In the genomic region with DNA sequence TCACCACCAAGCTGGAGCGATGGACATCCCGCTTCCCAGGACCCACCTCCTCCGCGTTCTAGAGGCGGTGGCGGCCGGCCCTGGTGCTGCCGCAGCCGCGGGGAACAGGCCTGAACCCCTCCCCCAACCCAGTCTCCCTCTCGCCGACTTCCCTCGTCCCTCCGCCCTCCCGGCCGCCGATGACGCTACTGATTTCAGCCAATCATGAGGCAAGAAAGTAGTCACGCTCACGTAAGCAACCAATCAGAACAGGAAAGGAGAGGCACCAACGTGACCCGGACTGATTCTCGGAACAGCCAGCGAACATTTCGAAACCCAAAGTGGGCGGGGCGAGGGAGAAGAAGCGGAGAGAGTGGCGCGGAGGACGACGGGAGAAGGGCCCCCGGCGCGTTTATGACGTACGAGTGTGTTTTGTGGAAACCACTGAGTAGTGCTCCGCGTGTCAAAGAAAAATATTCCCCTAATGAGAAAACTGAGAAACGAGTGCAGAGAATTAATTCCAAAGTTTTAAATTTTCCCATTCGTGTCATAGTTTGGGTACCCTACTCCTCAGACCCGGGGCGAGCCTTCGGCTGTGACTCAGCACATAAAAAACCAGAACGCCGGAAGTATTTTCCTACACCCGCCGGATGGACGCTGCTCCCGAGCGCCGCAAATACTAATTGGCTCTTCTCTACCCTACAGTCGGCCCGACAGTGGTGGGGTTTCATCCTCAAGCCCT, we compare ENCODE assay signal across 8 cellular contexts. TPM values are rescaled to one million over a fixed set of nuclear protein-coding genes. Genes with fewer than 3 reads are reported as not detected.
A peak's percentile ranks its signal among the peaks of the same experiment; 100 is the strongest.
DNase-seq lines count a peak whose midpoint lies in the region; ATAC-seq and TF ChIP-seq lines count a peak whose summit lies in the region.

A gene with protein sequence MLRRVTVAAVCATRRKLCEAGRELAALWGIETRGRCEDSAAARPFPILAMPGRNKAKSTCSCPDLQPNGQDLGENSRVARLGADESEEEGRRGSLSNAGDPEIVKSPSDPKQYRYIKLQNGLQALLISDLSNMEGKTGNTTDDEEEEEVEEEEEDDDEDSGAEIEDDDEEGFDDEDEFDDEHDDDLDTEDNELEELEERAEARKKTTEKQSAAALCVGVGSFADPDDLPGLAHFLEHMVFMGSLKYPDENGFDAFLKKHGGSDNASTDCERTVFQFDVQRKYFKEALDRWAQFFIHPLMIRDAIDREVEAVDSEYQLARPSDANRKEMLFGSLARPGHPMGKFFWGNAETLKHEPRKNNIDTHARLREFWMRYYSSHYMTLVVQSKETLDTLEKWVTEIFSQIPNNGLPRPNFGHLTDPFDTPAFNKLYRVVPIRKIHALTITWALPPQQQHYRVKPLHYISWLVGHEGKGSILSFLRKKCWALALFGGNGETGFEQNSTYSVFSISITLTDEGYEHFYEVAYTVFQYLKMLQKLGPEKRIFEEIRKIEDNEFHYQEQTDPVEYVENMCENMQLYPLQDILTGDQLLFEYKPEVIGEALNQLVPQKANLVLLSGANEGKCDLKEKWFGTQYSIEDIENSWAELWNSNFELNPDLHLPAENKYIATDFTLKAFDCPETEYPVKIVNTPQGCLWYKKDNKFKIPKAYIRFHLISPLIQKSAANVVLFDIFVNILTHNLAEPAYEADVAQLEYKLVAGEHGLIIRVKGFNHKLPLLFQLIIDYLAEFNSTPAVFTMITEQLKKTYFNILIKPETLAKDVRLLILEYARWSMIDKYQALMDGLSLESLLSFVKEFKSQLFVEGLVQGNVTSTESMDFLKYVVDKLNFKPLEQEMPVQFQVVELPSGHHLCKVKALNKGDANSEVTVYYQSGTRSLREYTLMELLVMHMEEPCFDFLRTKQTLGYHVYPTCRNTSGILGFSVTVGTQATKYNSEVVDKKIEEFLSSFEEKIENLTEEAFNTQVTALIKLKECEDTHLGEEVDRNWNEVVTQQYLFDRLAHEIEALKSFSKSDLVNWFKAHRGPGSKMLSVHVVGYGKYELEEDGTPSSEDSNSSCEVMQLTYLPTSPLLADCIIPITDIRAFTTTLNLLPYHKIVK (minus strand): TSS at position 112 of the 721 bp plus-strand sequence. CDS start 112 bp downstream, outside the sequence.

- no peak within 1 kb of the TSS for H3K4me3 Mint-ChIP-seq in CD4-positive, alpha-beta memory T cell
- H3K4me3 Mint-ChIP-seq in activated CD4-positive, alpha-beta memory T cell treated with anti-CD3 and anti-CD28 coated beads for 36 hours, result no peak within 1 kb of the TSS

- H3K4me1 Mint-ChIP-seq in CD4-positive, alpha-beta memory T cell, result peaks cover 0 to 25% (median 10%) of the 10 kb centered on the region in 4 donors
- peaks cover 33% of the 10 kb centered on the region for H3K4me1 Mint-ChIP-seq in activated CD4-positive, alpha-beta memory T cell treated with anti-CD3 and anti-CD28 coated beads for 36 hours (ENCODE audit: low read depth)

- WGBS in liver, result under 1% methylated on average over 54 of the region's 54 CpGs

- no peak for TF ChIP-seq CTCF in liver (IDR thresholded peaks at IDR 0.05; ENCODE audit: low read depth, low read length, missing input control)

- no peaks in the 10 kb centered on the region for H3K9me3 Mint-ChIP-seq in CD4-positive, alpha-beta memory T cell
- H3K9me3 Mint-ChIP-seq in activated CD4-positive, alpha-beta memory T cell treated with anti-CD3 and anti-CD28 coated beads for 36 hours, result no peaks in the 10 kb centered on the region

- H3K27ac Mint-ChIP-seq in CD4-positive, alpha-beta memory T cell, result no peak within 1 kb of the TSS
- no peak within 1 kb of the TSS for H3K27ac Mint-ChIP-seq in activated CD4-positive, alpha-beta memory T cell treated with anti-CD3 and anti-CD28 coated beads for 36 hours

- TF ChIP-seq RAD21 in liver (IDR thresholded peaks at IDR 0.05), result peak in 1 of 2 donors; percentile 24

- ATAC-seq in GM19455 (IDR thresholded peaks at IDR 0.05; ENCODE audit: unreplicated experiment), result peak; percentile 91

- DNase-seq in CD4-positive, alpha-beta memory T cell, result peak; percentile 99 to 100 (median 100)
- DNase-seq in HK-2 (ENCODE audit: unreplicated experiment) (peak; percentile 99), NCI-H82 treated with DMSO at 0.1 percent for 48 hours (lab: John Stamatoyannopoulos, UW; ENCODE audit: unreplicated experiment) (peak; percentile 100)
- DNase-seq in activated CD4-positive, alpha-beta memory T cell treated with anti-CD3 and anti-CD28 coated beads for 36 hours, result peak; percentile 100
- DNase-seq in stimulated activated CD4-positive, alpha-beta T cell treated with anti-CD3 and anti-CD28 coated beads, Interleukin-4, amount 100 ng/mL, for 24 hours, result peak; percentile 100

- intact Hi-C loops in CD4-positive, alpha-beta memory T cell (cut with micrococcal nuclease), result loop anchor here (1.0 to 5.0 kb wide), 8 partner anchors 150 to 1359 kb away; a partner anchor contains a TSS
- intact Hi-C loops in activated CD4-positive, alpha-beta memory T cell treated with anti-CD3 and anti-CD28 coated beads for 36 hours (cut with micrococcal nuclease), result loop anchor here (1.0 to 10.0 kb wide), 5 partner anchors 150 to 914 kb away; a partner anchor contains a TSS

- peak within 1 kb of the TSS; percentile 92 to 96 for H3K4me3 ChIP-seq in CD4-positive, alpha-beta memory T cell (ENCODE audit: low read length in 2 of 2)
- H3K4me3 ChIP-seq in duodenal mucosa (ENCODE audit: low read depth in 1 of 2, low read length in 2 of 2) (peak within 1 kb of the TSS; percentile 98 to 99), liver (ENCODE audit: low read depth in 1 of 3, low read length in 3 of 3) (peak within 1 kb of the TSS; percentile 82 to 98 (median 85))

- H3K27me3 Mint-ChIP-seq in CD4-positive, alpha-beta memory T cell, result peaks cover 11 to 12% of the 10 kb centered on the region in 2 donors
- peaks cover 6% of the 10 kb centered on the region for H3K27me3 Mint-ChIP-seq in activated CD4-positive, alpha-beta memory T cell treated with anti-CD3 and anti-CD28 coated beads for 36 hours

- H3K9ac ChIP-seq in duodenal mucosa (ENCODE audit: low read depth in 1 of 2, low read length in 2 of 2) (peak within 1 kb of the TSS; percentile 97 to 99), liver (ENCODE audit: low read depth in 1 of 2, low read length in 2 of 2) (peak within 1 kb of the TSS; percentile 97 to 99)

- H3K4me1 ChIP-seq in CD4-positive, alpha-beta memory T cell (ENCODE audit: insufficient read depth, low read length), result peaks cover 42% of the 10 kb centered on the region
- H3K4me1 ChIP-seq in duodenal mucosa (ENCODE audit: control insufficient read depth in 1 of 2, insufficient read depth in 2 of 2, low read length in 2 of 2) (peaks cover 23 to 29% of the 10 kb centered on the region in 2 donors), liver (ENCODE audit: control insufficient read depth in 4 of 4, insufficient read depth in 4 of 4, low read length in 3 of 4) (peaks cover 0 to 30% (median 19%) of the 10 kb centered on the region in 4 donors)

- CTCF ChIA-PET in CD4-positive, alpha-beta memory T cell (lab: Charles Lee; ENCODE audit: partially characterized antibody), result interaction anchor here (1.5 kb wide), 1 partner anchor 18 kb away, joined by 10 read pairs; no protein-coding TSS in a partner anchor
- CTCF ChIA-PET in activated CD4-positive, alpha-beta memory T cell treated with anti-CD3 and anti-CD28 coated beads for 36 hours (lab: Charles Lee), result interaction anchor here (1.3 to 1.5 kb wide), 2 partner anchors 18 to 807 kb away, joined by 3 to 5 read pairs; no protein-coding TSS in a partner anchor

- H3K36me3 Mint-ChIP-seq in CD4-positive, alpha-beta memory T cell, result peaks cover 0 to 5% of the 10 kb centered on the region in 2 donors
- H3K36me3 Mint-ChIP-seq in activated CD4-positive, alpha-beta memory T cell treated with anti-CD3 and anti-CD28 coated beads for 36 hours, result peaks cover 16% of the 10 kb centered on the region

- H3K27ac ChIP-seq in CD4-positive, alpha-beta memory T cell (ENCODE audit: low read depth, low read length), result peak within 1 kb of the TSS; percentile 94
- H3K27ac ChIP-seq in duodenal mucosa (ENCODE audit: low read depth, low read length) (peak within 1 kb of the TSS; percentile 96), liver (ENCODE audit: low read depth in 1 of 2, low read length in 2 of 2) (peak within 1 kb of the TSS; percentile 91 to 93)

- H3K9me3 ChIP-seq in CD4-positive, alpha-beta memory T cell (ENCODE audit: control insufficient read depth in 1 of 2, low read length in 2 of 2), result no peaks in the 10 kb centered on the region
- no peaks in the 10 kb centered on the region for H3K9me3 ChIP-seq in duodenal mucosa (ENCODE audit: control insufficient read depth in 1 of 2, low read length in 2 of 2)
- no peaks in the 10 kb centered on the region for H3K9me3 ChIP-seq in liver (ENCODE audit: control insufficient read depth in 4 of 4, low read length in 3 of 4)

- POLR2A ChIA-PET in CD4-positive, alpha-beta memory T cell (lab: Charles Lee; ENCODE audit: partially characterized antibody), result interaction anchor here (0.6 to 2.3 kb wide), 11 partner anchors 9 to 674 kb away, joined by 3 to 13 read pairs (median 4); a partner anchor contains a TSS
- POLR2A ChIA-PET in activated CD4-positive, alpha-beta memory T cell treated with anti-CD3 and anti-CD28 coated beads for 36 hours (lab: Charles Lee), result interaction anchor here (1.1 to 1.3 kb wide), 2 partner anchors 10 to 155 kb away, joined by 3 to 5 read pairs; a partner anchor contains a TSS

- no peaks in the 10 kb centered on the region for H3K27me3 ChIP-seq in CD4-positive, alpha-beta memory T cell (ENCODE audit: insufficient read depth, low read length)
- peaks cover 4 to 6% of the 10 kb centered on the region in 2 donors for H3K27me3 ChIP-seq in duodenal mucosa (ENCODE audit: control insufficient read depth in 1 of 2, insufficient read depth in 2 of 2, low read length in 2 of 2)
- peaks cover 0 to 4% (median under 1%) of the 10 kb centered on the region in 4 donors for H3K27me3 ChIP-seq in liver (ENCODE audit: control insufficient read depth in 4 of 4, insufficient read depth in 4 of 4, low read length in 3 of 4)

- H3K36me3 ChIP-seq in CD4-positive, alpha-beta memory T cell (ENCODE audit: insufficient read depth, low read length), result no peaks in the 10 kb centered on the region
- H3K36me3 ChIP-seq in duodenal mucosa (ENCODE audit: control insufficient read depth in 1 of 2, insufficient read depth in 2 of 2, low read length in 2 of 2) (no peaks in the 10 kb centered on the region), liver (ENCODE audit: control insufficient read depth in 4 of 4, insufficient read depth in 3 of 4, low read depth in 1 of 4, low read length in 3 of 4) (peaks cover 0 to under 1% (median 0%) of the 10 kb centered on the region in 4 donors)

TF ChIP-seq in liver, 16 proteins besides CTCF, POLR2A, EP300 and RAD21 (continues in another document):
- TF ChIP-seq, protein P1, sequence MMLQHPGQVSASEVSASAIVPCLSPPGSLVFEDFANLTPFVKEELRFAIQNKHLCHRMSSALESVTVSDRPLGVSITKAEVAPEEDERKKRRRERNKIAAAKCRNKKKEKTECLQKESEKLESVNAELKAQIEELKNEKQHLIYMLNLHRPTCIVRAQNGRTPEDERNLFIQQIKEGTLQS (IDR thresholded peaks at IDR 0.05), result no peak
- no peak for TF ChIP-seq HNF4G (IDR thresholded peaks at IDR 0.05)
- TF ChIP-seq EGR1 (IDR thresholded peaks at IDR 0.05; ENCODE audit: low read depth in 2 of 2), result no peak

RNA-seq across cellular contexts. Expression of the gene that starts here (rescaled TPM):
- total RNA-seq in CD4-positive, alpha-beta memory T cell, result 100 to 1,000 TPM; 133 to 137 TPM
- polyA plus RNA-seq in CD4-positive, alpha-beta memory T cell, result 100 to 1,000 TPM in 1 of 2 donors, 10 to 100 TPM in 1; 77.7 to 101 TPM
- total RNA-seq in activated CD4-positive, alpha-beta memory T cell treated with anti-CD3 and anti-CD28 coated beads for 36 hours, result 100 to 1,000 TPM; 153 to 155 TPM
- 10 to 100 TPM; 61.7 to 88.7 TPM for total RNA-seq in liver
- 10 to 100 TPM; 42.8 to 82.5 TPM for polyA plus RNA-seq in liver

Comparison
In these comparisons a context has a peak if more than half of its experiments do, and no peak if none do; other contexts are left out.
1. Peak in every context shown above with its lines: DNase-seq, ATAC-seq, H3K4me3 ChIP-seq and H3K27ac ChIP-seq.